In genomic region chr10:113521482-113521795, GRCh38 we compare ENCODE assay signal across 16 cellular contexts. TPM values are rescaled to one million over a fixed set of nuclear protein-coding genes. Genes with fewer than 3 reads are reported as not detected.
DNase-seq lines count a peak whose midpoint lies in the region; ATAC-seq and TF ChIP-seq lines count a peak whose summit lies in the region.
"Had no signal": no experiment of that assay in that cellular context is flagged by ENCODE, and none has a peak within 500 bp of the region (broad histone marks: within the 10 kb centered on the region; RNA-seq: fewer than 3 reads in every experiment).

No MANE protein-coding gene starts in this region.

- BruUV-seq in MCF 10A (replicated peaks; lab: Mats Ljungman, UMichigan), result no TSS peak

- POLR2A ChIA-PET in MCF 10A (lab: Yijun Ruan, JAX) (no interaction called here), RWPE1 (lab: Yijun Ruan, JAX; ENCODE audit: low non-redundant PET) (no interaction called here)

- H3K4me3 Mint-ChIP-seq in MCF 10A (ENCODE audit: unreplicated experiment), result no peak overlapping the region
- no peak overlapping the region for H3K4me3 Mint-ChIP-seq in mesothelial cell of epicardium
- H3K4me3 Mint-ChIP-seq: B cell; CD4-positive, alpha-beta T cell had no signal

- H3K27me3 ChIP-seq in breast epithelium (no peaks in the 10 kb centered on the region), esophagus squamous epithelium (no peaks in the 10 kb centered on the region)

- TF ChIP-seq CTCF in breast epithelium (IDR thresholded peaks at IDR 0.05) (no peak), MCF 10A (IDR thresholded peaks at IDR 0.05; ENCODE audit: unreplicated experiment) (no peak), RWPE1 (conservative IDR thresholded peaks at IDR 0.05; ENCODE audit: low read depth) (peak; percentile 64), mesothelial cell of epicardium (IDR thresholded peaks at IDR 0.05; ENCODE audit: unreplicated experiment) (peak; percentile 35), esophagus squamous epithelium (IDR thresholded peaks at IDR 0.05) (no peak)

- TF ChIP-seq POLR2A in breast epithelium (IDR thresholded peaks at IDR 0.05), result no peak
- TF ChIP-seq POLR2A in esophagus squamous epithelium (IDR thresholded peaks at IDR 0.05), result no peak

- H3K27me3 Mint-ChIP-seq in MCF 10A (ENCODE audit: insufficient read depth, unreplicated experiment) (peaks cover 36% of the 10 kb centered on the region), mesothelial cell of epicardium (ENCODE audit: low read depth) (peaks cover 12% of the 10 kb centered on the region)

- H3K9me3 Mint-ChIP-seq in MCF 10A (ENCODE audit: unreplicated experiment), result no peaks in the 10 kb centered on the region
- no peaks in the 10 kb centered on the region for H3K9me3 Mint-ChIP-seq in mesothelial cell of epicardium
- H3K9me3 Mint-ChIP-seq: CD4-positive, alpha-beta T cell had no signal

- H3K27ac ChIP-seq in breast epithelium (peak overlapping the region; percentile 3 to 77), RWPE1 (no peak overlapping the region), esophagus squamous epithelium (no peak overlapping the region)

- CTCF ChIA-PET in MCF 10A (lab: Yijun Ruan, JAX), result interaction anchor here (0.7 to 3.6 kb wide), 16 partner anchors 9 to 992 kb away, joined by 3 to 16 read pairs (median 4); no protein-coding TSS in a partner anchor
- CTCF ChIA-PET in RWPE1 (lab: Yijun Ruan, JAX), result interaction anchor here (0.5 to 2.3 kb wide), 22 partner anchors 15 to 1171 kb away, joined by 3 to 21 read pairs (median 4); no protein-coding TSS in a partner anchor

- no peak overlapping the region for H3K4me3 ChIP-seq in breast epithelium
- H3K4me3 ChIP-seq in esophagus squamous epithelium, result no peak overlapping the region

- H3K4me1 Mint-ChIP-seq in MCF 10A (ENCODE audit: insufficient read depth, unreplicated experiment), result no peaks in the 10 kb centered on the region
- H3K4me1 Mint-ChIP-seq in mesothelial cell of epicardium, result peaks cover 19% of the 10 kb centered on the region
- H3K4me1 Mint-ChIP-seq: B cell had no signal

- H3K27ac Mint-ChIP-seq in MCF 10A (ENCODE audit: low read depth, unreplicated experiment) (no peak overlapping the region), mesothelial cell of epicardium (no peak overlapping the region)
- H3K27ac Mint-ChIP-seq: B cell; CD4-positive, alpha-beta T cell had no signal

- H3K4me1 ChIP-seq in breast epithelium, result no peaks in the 10 kb centered on the region
- peaks cover 0 to 8% (median 0%) of the 10 kb centered on the region in 3 donors for H3K4me1 ChIP-seq in esophagus squamous epithelium

- intact Hi-C loops in breast epithelium (cut with DNase I; ENCODE audit: low total_unique reads) (no loop called here), MCF 10A (cut with micrococcal nuclease) (loop anchor here (1.0 to 5.0 kb wide), 5 partner anchors 42 to 1047 kb away; no protein-coding TSS in a partner anchor), esophagus squamous epithelium (cut with DNase I) (no loop called here)

- no peaks in the 10 kb centered on the region for H3K36me3 Mint-ChIP-seq in MCF 10A (ENCODE audit: insufficient read depth, unreplicated experiment)
- no peaks in the 10 kb centered on the region for H3K36me3 Mint-ChIP-seq in mesothelial cell of epicardium

- H3K9me3 ChIP-seq in breast epithelium (no peaks in the 10 kb centered on the region), esophagus squamous epithelium (no peaks in the 10 kb centered on the region)

- 54 to 55% methylated on average over 2 of the region's 2 CpGs for WGBS in esophagus squamous epithelium, 2 donors

- H3K36me3 ChIP-seq in breast epithelium (no peaks in the 10 kb centered on the region), esophagus squamous epithelium (no peaks in the 10 kb centered on the region)

- DNase-seq in breast epithelium (ENCODE audit: low spot score in 2 of 2) (no peak), MCF 10A (ENCODE audit: unreplicated experiment) (no peak), RWPE1 (ENCODE audit: low spot score) (no peak), mesothelial cell of epicardium (ENCODE audit: low spot score in 2 of 2, unreplicated experiment in 2 of 2) (no peak), activated T-cell treated with anti-CD3 and anti-CD28 coated beads for 4 hours (no peak), esophagus squamous epithelium (lab: John Stamatoyannopoulos, UW) (no peak)
- DNase-seq: CD4-positive, alpha-beta T cell; NCI-H1436 treated with DMSO at 0.1 percent for 48 hours; SIG-M5 had no signal

- ATAC-seq in HG03280 (IDR thresholded peaks at IDR 0.05; ENCODE audit: unreplicated experiment) (peak; percentile 7), GM19351 (IDR thresholded peaks at IDR 0.05; ENCODE audit: unreplicated experiment) (no peak)

RNA-seq across cellular contexts. Expression of gene HABP2, which starts 31.4 kb away (rescaled TPM):
- total RNA-seq in breast epithelium, result under 1 TPM in 2 of 3 donors, not detected in 1; 0.29 to 0.66 TPM
- total RNA-seq in MCF 10A (2022), result not detected in 2 replicates
- 0.13 TPM in 1 of 3 replicates, not detected in the others for total RNA-seq in mesothelial cell of epicardium
- under 1 TPM in 2 of 4 donors, not detected in 2; under 0.01 to 0.09 TPM for total RNA-seq in esophagus squamous epithelium
- total RNA-seq: B cell; CD4-positive, alpha-beta T cell; H1; HT1080; IMR-90; T-helper 1 cell treated with Interleukin-12 subunit alpha and Interleukin-12 subunit beta and Interleukin-4 antibody, amounts not matched to agents 30 ng/mL and 1 ng/mL, for 36 hours had no signal

Comparison
In these comparisons a context has a peak if more than half of its experiments do, and no peak if none do; other contexts are left out.
1. H3K27ac ChIP-seq: peak in breast epithelium (2 of 2); none in RWPE1 (single experiment) and esophagus squamous epithelium (0 of 4).
2. CTCF ChIP-seq: peak in RWPE1 (single experiment) and mesothelial cell of epicardium (single experiment); none in breast epithelium (0 of 3), MCF 10A (single experiment) and esophagus squamous epithelium (0 of 6).